In the genomic region with DNA sequence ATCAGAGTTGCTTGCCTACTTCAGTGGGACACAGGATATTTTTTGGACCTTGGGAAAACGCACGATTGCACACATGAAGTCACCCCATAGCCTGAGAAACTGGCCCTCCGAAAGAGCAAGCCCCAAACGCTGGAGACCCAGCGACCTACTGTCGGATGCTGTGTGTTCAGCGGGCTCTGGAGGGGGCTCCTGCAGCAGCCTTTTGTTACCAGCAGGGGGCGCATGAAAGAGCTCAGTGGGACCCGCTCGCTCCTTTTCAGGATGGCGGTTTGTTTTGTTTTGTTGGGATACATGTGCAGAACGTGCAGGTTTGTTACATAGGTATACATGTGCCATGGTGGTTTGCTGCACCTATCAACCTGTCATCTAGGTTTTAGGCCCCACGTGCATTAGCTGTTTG, we compare ENCODE assay signal across 1 cellular context.
TF ChIP-seq lines count a peak whose summit lies in the region.

No MANE protein-coding gene starts in this region.

TF ChIP-seq in WTC11, 78 proteins besides CTCF, POLR2A, EP300 and RAD21 (continued from another document):
- TF ChIP-seq, protein P1, sequence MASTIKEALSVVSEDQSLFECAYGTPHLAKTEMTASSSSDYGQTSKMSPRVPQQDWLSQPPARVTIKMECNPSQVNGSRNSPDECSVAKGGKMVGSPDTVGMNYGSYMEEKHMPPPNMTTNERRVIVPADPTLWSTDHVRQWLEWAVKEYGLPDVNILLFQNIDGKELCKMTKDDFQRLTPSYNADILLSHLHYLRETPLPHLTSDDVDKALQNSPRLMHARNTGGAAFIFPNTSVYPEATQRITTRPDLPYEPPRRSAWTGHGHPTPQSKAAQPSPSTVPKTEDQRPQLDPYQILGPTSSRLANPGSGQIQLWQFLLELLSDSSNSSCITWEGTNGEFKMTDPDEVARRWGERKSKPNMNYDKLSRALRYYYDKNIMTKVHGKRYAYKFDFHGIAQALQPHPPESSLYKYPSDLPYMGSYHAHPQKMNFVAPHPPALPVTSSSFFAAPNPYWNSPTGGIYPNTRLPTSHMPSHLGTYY (CRISPR knock-in tag; IDR thresholded peaks at IDR 0.05), result no peak
